ENCODE assay signal across 31 cellular contexts in the genomic region with DNA sequence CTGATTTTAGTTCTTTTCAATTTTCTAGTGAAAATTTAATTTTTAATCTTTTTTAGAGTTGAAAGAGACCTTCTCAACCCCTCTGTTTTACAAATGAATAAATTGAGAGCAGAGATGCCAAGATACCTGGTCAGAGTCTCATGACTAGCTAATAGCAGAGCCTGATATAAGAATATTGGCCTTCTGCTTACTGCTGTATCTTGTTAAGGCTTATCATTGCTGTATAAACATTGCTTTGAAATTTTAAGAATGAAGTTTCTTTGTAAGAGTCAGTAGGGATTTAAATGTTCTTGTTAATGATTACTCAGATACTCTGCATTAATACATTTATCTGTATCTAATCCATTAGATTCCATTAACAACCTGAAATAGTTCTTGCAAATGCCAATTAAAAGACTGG.
"Had no signal": no experiment of that assay in that cellular context is flagged by ENCODE, and none has a peak within 500 bp of the region (broad histone marks: within the 10 kb centered on the region; RNA-seq: fewer than 3 reads in every experiment).

No MANE protein-coding gene starts in this region.

- H3K4me3 ChIP-seq: ascending aorta, cardiac muscle cell had no signal

- FAIRE-seq: bronchial epithelial cell had no signal

- H3K27ac ChIP-seq: ascending aorta, WERI-Rb-1 had no signal

- H3K27me3 ChIP-seq: ascending aorta, cardiac muscle cell had no signal

- DNase-seq: activated CD4-positive, alpha-beta memory T cell treated with anti-CD3 and anti-CD28 coated beads, Interleukin-2, amount 10 ng/mL, durations not matched to agents 7 days and 5 days; activated CD4-positive, alpha-beta T cell treated with anti-CD3 and anti-CD28 coated beads for 1 hour; activated CD4-positive, alpha-beta T cell treated with anti-CD3 and anti-CD28 coated beads for 36 hours; activated CD4-positive, alpha-beta T cell treated with anti-CD3 and anti-CD28 coated beads for 48 hours; activated CD4-positive, alpha-beta T cell treated with anti-CD3 and anti-CD28 coated beads, Interleukin-2, amount 10 ng/mL, durations not matched to agents 7 days and 5 days; activated CD4-positive, alpha-beta T cell treated with anti-CD3 and anti-CD28 coated beads, Interleukin-2, amount 50 U/mL, for 48 hours; activated CD4-positive, CD25-positive, alpha-beta regulatory T cell; activated CD8-positive, alpha-beta memory T cell treated with anti-CD3 and anti-CD28 coated beads for 24 hours; activated CD8-positive, alpha-beta memory T cell treated with anti-CD3 and anti-CD28 coated beads, Interleukin-2, amount 10 ng/mL, durations not matched to agents 7 days and 5 days; activated CD8-positive, alpha-beta memory T cell treated with anti-CD3 and anti-CD28 coated beads, Interleukin-2, amount 50 U/mL, for 48 hours; activated CD8-positive, alpha-beta T cell treated with anti-CD3 and anti-CD28 coated beads, Interleukin-2, amount 10 ng/mL, durations not matched to agents 7 days and 5 days; activated effector memory CD4-positive, alpha-beta T cell treated with Interleukin-2 at 50 U/mL for 16 hours; activated gamma-delta T cell; activated naive CD4-positive, alpha-beta T cell treated with anti-CD3 and anti-CD28 coated beads, Interleukin-2, amount 10 ng/mL, durations not matched to agents 7 days and 5 days; activated naive CD4-positive, alpha-beta T cell treated with Interleukin-2 at 50 U/mL for 16 hours; activated naive CD8-positive, alpha-beta T cell treated with anti-CD3 and anti-CD28 coated beads, Interleukin-2, amount 10 ng/mL, durations not matched to agents 7 days and 5 days; activated naive CD8-positive, alpha-beta T cell treated with anti-CD3 and anti-CD28 coated beads, Interleukin-2, amount 50 U/mL, for 24 hours; activated T-cell treated with anti-CD3 and anti-CD28 coated beads, Interleukin-2, amount 50 U/mL, for 24 hours; activated T-cell treated with anti-CD3 and anti-CD28 coated beads, Interleukin-2, amount 50 U/mL, for 48 hours; amygdala; anterior cingulate cortex; central memory CD4-positive, alpha-beta T cell; T-helper 1 cell; T-helper 2 cell; T-helper 9 cell; WERI-Rb-1 had no signal

- ATAC-seq: activated CD4-positive, alpha-beta T cell treated with anti-CD3 and anti-CD28 coated beads for 36 hours; activated CD4-positive, CD25-positive, alpha-beta regulatory T cell treated with anti-CD3 and anti-CD28 coated beads, Interleukin-2, amount 50 U/mL, for 24 hours; activated CD8-positive, alpha-beta memory T cell treated with anti-CD3 and anti-CD28 coated beads, Interleukin-2, amount 10 ng/mL, durations not matched to agents 7 days and 5 days; activated CD8-positive, alpha-beta T cell treated with anti-CD3 and anti-CD28 coated beads, Interleukin-2, amount 10 ng/mL, durations not matched to agents 7 days and 5 days; activated naive CD8-positive, alpha-beta T cell treated with anti-CD3 and anti-CD28 coated beads, Interleukin-2, amount 50 U/mL, for 24 hours; WTC11 had no signal

- H3K9me3 ChIP-seq: ascending aorta had no signal

- H3K36me3 ChIP-seq: ascending aorta, cardiac muscle cell, WERI-Rb-1 had no signal
